In the genomic region with DNA sequence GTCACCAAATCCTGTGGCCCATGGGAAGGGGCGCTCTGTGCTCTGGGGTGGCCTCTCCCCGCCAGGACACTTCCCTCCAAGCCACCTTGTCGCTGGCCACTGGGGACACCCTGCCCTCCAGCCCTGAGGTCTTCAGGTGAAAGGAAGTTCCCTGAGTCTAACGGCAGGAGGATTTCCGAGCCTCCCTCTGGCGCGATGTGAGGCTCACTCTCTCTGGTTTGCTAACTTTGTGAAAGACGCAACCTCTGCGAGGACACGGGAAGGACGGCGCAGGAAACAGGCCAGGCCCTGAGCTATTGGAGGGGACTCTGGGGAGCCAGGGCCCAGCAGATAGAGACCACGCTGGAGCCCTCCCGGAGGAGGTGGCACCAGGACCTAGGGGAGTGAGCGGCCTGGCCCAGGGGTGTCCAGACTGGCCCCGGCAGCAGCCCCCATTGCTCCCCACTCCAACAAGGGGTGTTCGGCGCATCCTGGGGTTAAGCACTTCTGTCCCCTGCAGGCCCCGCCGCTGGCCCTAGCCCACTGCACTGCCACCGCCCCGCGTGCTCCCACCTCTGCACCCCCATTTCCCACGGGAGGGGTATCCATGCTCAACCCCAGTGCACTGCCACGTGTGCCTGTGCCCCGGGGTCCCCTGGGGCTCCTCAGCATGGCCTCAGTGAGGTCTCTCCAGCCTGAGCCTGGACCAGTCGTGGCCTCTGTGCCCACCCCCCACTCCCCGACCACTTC, we compare ENCODE assay signal across 23 cellular contexts.
DNase-seq lines count a peak whose midpoint lies in the region; ATAC-seq and TF ChIP-seq lines count a peak whose summit lies in the region.
"Had no signal": no experiment of that assay in that cellular context is flagged by ENCODE, and none has a peak within 500 bp of the region (broad histone marks: within the 10 kb centered on the region; RNA-seq: fewer than 3 reads in every experiment).

No MANE protein-coding gene starts in this region.

- H3K79me1 ChIP-seq in neuronal stem cell (ENCODE audit: low read depth, low read length) = no peaks in the 10 kb centered on the region

- H3K36me3 Mint-ChIP-seq in endodermal cell (ENCODE audit: low read depth) = no peaks in the 10 kb centered on the region
- no peaks in the 10 kb centered on the region for H3K36me3 Mint-ChIP-seq in activated T-helper 1 cell treated with anti-CD3 and anti-CD28 coated beads, Interleukin-12 subunit alpha, Interleukin-12 subunit beta, Interleukin-2, Interleukin-4 antibody, amounts not matched to agents 30 ng/mL and 10 ng/mL and 1 ng/mL, durations not matched to agents 14 hours and 24 hours and 36 hours (ENCODE audit: low read depth)
- H3K36me3 Mint-ChIP-seq: naive B cell had no signal

- no peak overlapping the region for H3K9ac ChIP-seq in HCT116 (ENCODE audit: low read length)
- H3K9ac ChIP-seq in endodermal cell (ENCODE audit: extremely low read depth, low read length, poor library complexity, severe bottlenecking) = no peak overlapping the region
- H3K9ac ChIP-seq in neuronal stem cell (ENCODE audit: low read depth, low read length, poor library complexity) = no peak overlapping the region
- H3K9ac ChIP-seq: GM23248 had no signal

- no peak overlapping the region for H3K4me3 ChIP-seq in HCT116 (replicated peaks in 1 of 2; ENCODE audit: low read depth in 1 of 2, low read length in 2 of 2)
- H3K4me3 ChIP-seq in endodermal cell (ENCODE audit: low read length) = no peak overlapping the region
- H3K4me3 ChIP-seq in neuronal stem cell (ENCODE audit: low read length in 2 of 2) = peak overlapping the region in 1 of 2 donors; percentile 27
- H3K4me3 ChIP-seq in upper lobe of right lung = no peak overlapping the region
- H3K4me3 ChIP-seq: GM23248, pancreas, SJCRH30, tibial artery had no signal

- H2AK5ac ChIP-seq in neuronal stem cell (ENCODE audit: low read depth, low read length) = peak overlapping the region; percentile 97

- no peak overlapping the region for H2BK15ac ChIP-seq in neuronal stem cell (ENCODE audit: low read length)

- no peak overlapping the region for H3K4me3 Mint-ChIP-seq in endodermal cell
- no peak overlapping the region for H3K4me3 Mint-ChIP-seq in activated T-helper 1 cell treated with anti-CD3 and anti-CD28 coated beads, Interleukin-12 subunit alpha, Interleukin-12 subunit beta, Interleukin-2, Interleukin-4 antibody, amounts not matched to agents 30 ng/mL and 10 ng/mL and 1 ng/mL, durations not matched to agents 14 hours and 24 hours and 36 hours
- H3K4me3 Mint-ChIP-seq: activated naive CD4-positive, alpha-beta T cell treated with anti-CD3 and anti-CD28 coated beads, Interleukin-2, amount 10 ng/mL, durations not matched to agents 7 days and 5 days; activated T-cell treated with anti-CD3 and anti-CD28 coated beads, Interleukin-2, amount 50 U/mL, for 72 hours had no signal

- no peaks in the 10 kb centered on the region for H4K20me1 ChIP-seq in HCT116 (ENCODE audit: insufficient read depth)

- POLR2A ChIA-PET in HCT116 (lab: Charles Lee) = no interaction called here

- H3K36me3 ChIP-seq in HCT116 (ENCODE audit: control insufficient read depth in 1 of 2, insufficient read depth in 2 of 2, low read length in 2 of 2) = no peaks in the 10 kb centered on the region
- no peaks in the 10 kb centered on the region for H3K36me3 ChIP-seq in endodermal cell (ENCODE audit: control insufficient read depth, insufficient read depth, low read length)
- H3K36me3 ChIP-seq in neuronal stem cell (replicated peaks in 1 of 2; ENCODE audit: control insufficient read depth in 2 of 2, insufficient read depth in 2 of 2, low read length in 2 of 2) = no peaks in the 10 kb centered on the region
- H3K36me3 ChIP-seq in upper lobe of right lung = no peaks in the 10 kb centered on the region
- H3K36me3 ChIP-seq: pancreas, SJCRH30 had no signal

- H2BK120ac ChIP-seq in neuronal stem cell (ENCODE audit: low read depth, low read length) = no peak overlapping the region

- peak; percentile 28 for DNase-seq in D341Med (ENCODE audit: low spot score)
- DNase-seq in HCT116 (ENCODE audit: low read depth, low spot score) = no peak
- peak; percentile 45 for DNase-seq in endodermal cell
- no peak for DNase-seq in neuronal stem cell (ENCODE audit: low spot score)
- no peak for DNase-seq in GM03348 (ENCODE audit: low spot score)
- no peak for DNase-seq in activated T-helper 1 cell treated with anti-CD3 and anti-CD28 coated beads, Interleukin-12 subunit alpha, Interleukin-12 subunit beta, Interleukin-2, Interleukin-4 antibody, amounts not matched to agents 30 ng/mL and 10 ng/mL and 1 ng/mL, durations not matched to agents 14 hours and 24 hours and 36 hours (ENCODE audit: low spot score)
- DNase-seq in upper lobe of right lung = no peak
- no peak for DNase-seq in NCI-H1092 treated with DMSO at 0.1 percent for 48 hours (lab: John Stamatoyannopoulos, UW)
- DNase-seq: activated naive CD4-positive, alpha-beta T cell treated with anti-CD3 and anti-CD28 coated beads, Interleukin-2, amount 10 ng/mL, durations not matched to agents 7 days and 5 days; activated T-cell treated with anti-CD3 and anti-CD28 coated beads, Interleukin-2, amount 50 U/mL, for 72 hours; dermis blood vessel endothelial cell; GM23248; Karpas-422; mesendoderm; NCI-H187; NCI-H526 treated with DMSO at 0.1 percent for 48 hours; SJCRH30; stimulated activated naive CD4-positive, alpha-beta T cell treated with Interleukin-2 at 50 U/mL for 16 hours had no signal

- peak overlapping the region; percentile 80 for H3K18ac ChIP-seq in neuronal stem cell (ENCODE audit: low read length)

- H2AFZ ChIP-seq in HCT116 (ENCODE audit: low read depth, low read length, poor library complexity, severe bottlenecking) (no peak overlapping the region), neuronal stem cell (ENCODE audit: low read length) (no peak overlapping the region)
- H2AFZ ChIP-seq: GM23248 had no signal

- H3K4me2 ChIP-seq in HCT116 (ENCODE audit: low read length) (peak overlapping the region; percentile 49), neuronal stem cell (ENCODE audit: insufficient read depth, low read length, poor library complexity, severe bottlenecking) (no peak overlapping the region)

- no peaks in the 10 kb centered on the region for H3K27me3 Mint-ChIP-seq in endodermal cell (ENCODE audit: insufficient read depth)
- H3K27me3 Mint-ChIP-seq in activated T-helper 1 cell treated with anti-CD3 and anti-CD28 coated beads, Interleukin-12 subunit alpha, Interleukin-12 subunit beta, Interleukin-2, Interleukin-4 antibody, amounts not matched to agents 30 ng/mL and 10 ng/mL and 1 ng/mL, durations not matched to agents 14 hours and 24 hours and 36 hours (ENCODE audit: insufficient read depth) = no peaks in the 10 kb centered on the region
- H3K27me3 Mint-ChIP-seq: CD4-positive, CD25-positive, alpha-beta regulatory T cell had no signal

- intact Hi-C loops in HCT116 (cut with micrococcal nuclease) (no loop called here), upper lobe of right lung (cut with DNase I) (no loop called here)
- intact Hi-C loops in activated T-helper 1 cell treated with anti-CD3 and anti-CD28 coated beads, Interleukin-12 subunit alpha, Interleukin-12 subunit beta, Interleukin-2, Interleukin-4 antibody, amounts not matched to agents 30 ng/mL and 10 ng/mL and 1 ng/mL, durations not matched to agents 14 hours and 24 hours and 36 hours (cut with micrococcal nuclease) = loop anchor here (10.0 kb wide), 1 partner anchor 49 kb away; no protein-coding TSS in a partner anchor

- H4K8ac ChIP-seq in neuronal stem cell (ENCODE audit: low read depth, low read length) = no peak overlapping the region

- H3K4ac ChIP-seq in neuronal stem cell (ENCODE audit: low read length) = no peak overlapping the region

- ATAC-seq in HCT116 = no peak
- no peak for ATAC-seq in upper lobe of right lung
- ATAC-seq: activated T-cell treated with anti-CD3 and anti-CD28 coated beads, Interleukin-2, amount 50 U/mL, for 72 hours; sciatic nerve had no signal

- no peaks in the 10 kb centered on the region for H3K79me2 ChIP-seq in HCT116 (ENCODE audit: insufficient read depth, low read length)

- H3K4me1 Mint-ChIP-seq in endodermal cell = no peaks in the 10 kb centered on the region
- no peaks in the 10 kb centered on the region for H3K4me1 Mint-ChIP-seq in activated T-helper 1 cell treated with anti-CD3 and anti-CD28 coated beads, Interleukin-12 subunit alpha, Interleukin-12 subunit beta, Interleukin-2, Interleukin-4 antibody, amounts not matched to agents 30 ng/mL and 10 ng/mL and 1 ng/mL, durations not matched to agents 14 hours and 24 hours and 36 hours (ENCODE audit: low read depth)
- H3K4me1 Mint-ChIP-seq: activated naive CD4-positive, alpha-beta T cell treated with anti-CD3 and anti-CD28 coated beads, Interleukin-2, amount 10 ng/mL, durations not matched to agents 7 days and 5 days had no signal

- no peaks in the 10 kb centered on the region for H3K9me3 Mint-ChIP-seq in endodermal cell
- H3K9me3 Mint-ChIP-seq in activated T-helper 1 cell treated with anti-CD3 and anti-CD28 coated beads, Interleukin-12 subunit alpha, Interleukin-12 subunit beta, Interleukin-2, Interleukin-4 antibody, amounts not matched to agents 30 ng/mL and 10 ng/mL and 1 ng/mL, durations not matched to agents 14 hours and 24 hours and 36 hours = peaks cover 2% of the 10 kb centered on the region
- H3K9me3 Mint-ChIP-seq: activated naive CD4-positive, alpha-beta T cell treated with anti-CD3 and anti-CD28 coated beads, Interleukin-2, amount 10 ng/mL, durations not matched to agents 7 days and 5 days had no signal

- H3K27ac Mint-ChIP-seq in endodermal cell = peak overlapping the region; percentile 39
- H3K27ac Mint-ChIP-seq in activated T-helper 1 cell treated with anti-CD3 and anti-CD28 coated beads, Interleukin-12 subunit alpha, Interleukin-12 subunit beta, Interleukin-2, Interleukin-4 antibody, amounts not matched to agents 30 ng/mL and 10 ng/mL and 1 ng/mL, durations not matched to agents 14 hours and 24 hours and 36 hours = no peak overlapping the region
- H3K27ac Mint-ChIP-seq: activated naive CD4-positive, alpha-beta T cell treated with anti-CD3 and anti-CD28 coated beads, Interleukin-2, amount 10 ng/mL, durations not matched to agents 7 days and 5 days; activated T-cell treated with anti-CD3 and anti-CD28 coated beads, Interleukin-2, amount 50 U/mL, for 72 hours had no signal

- no peak overlapping the region for H2BK12ac ChIP-seq in neuronal stem cell (ENCODE audit: low read length)

- H3K9me3 ChIP-seq in HCT116 (ENCODE audit: control insufficient read depth in 1 of 2, insufficient read depth in 1 of 2, low read depth in 1 of 2, low read length in 2 of 2) (no peaks in the 10 kb centered on the region), endodermal cell (ENCODE audit: control insufficient read depth, low read length) (no peaks in the 10 kb centered on the region), neuronal stem cell (replicated peaks in 1 of 2; ENCODE audit: control insufficient read depth in 2 of 2, insufficient read depth in 1 of 2, low read depth in 1 of 2, low read length in 2 of 2) (peaks cover 0 to 2% of the 10 kb centered on the region in 2 donors), upper lobe of right lung (no peaks in the 10 kb centered on the region)
- H3K9me3 ChIP-seq: pancreas, SJCRH30 had no signal

- BruUV-seq in HCT116 (replicated peaks; lab: Mats Ljungman, UMichigan) = no TSS peak

- WGBS in endodermal cell (ENCODE audit: insufficient coverage in 1 of 2, insufficient read length in 1 of 2), 2 experiments = 89 to 90% methylated on average over 26 to 28 of the region's 28 CpGs
- no CpG with 5 or more reads among the region's 28 CpGs for WGBS in neuronal stem cell (ENCODE audit: extremely low coverage in 2 of 2, insufficient read length in 2 of 2, insufficient replicate concordance in 1 of 2), 2 donors

- no peaks in the 10 kb centered on the region for H3K9me2 ChIP-seq in HCT116 (ENCODE audit: insufficient read depth)

- H2BK5ac ChIP-seq in neuronal stem cell (ENCODE audit: low read length) = peak overlapping the region; percentile 6

- RAD21 ChIA-PET in HCT116 (lab: Charles Lee; ENCODE audit: low non-redundant PET in 1 of 2, low total read pairs in 2 of 2, uncharacterized antibody in 2 of 2, unreplicated experiment in 2 of 2) = no interaction called here

- TF ChIP-seq RAD21 in HCT116 (IDR thresholded peaks at IDR 0.05; ENCODE audit: low read depth) = no peak

- H3K27me3 ChIP-seq in HCT116 (ENCODE audit: insufficient read depth, low read length) (no peaks in the 10 kb centered on the region), endodermal cell (ENCODE audit: control insufficient read depth, insufficient read depth, low read length, poor library complexity, severe bottlenecking) (no peaks in the 10 kb centered on the region), neuronal stem cell (ENCODE audit: control insufficient read depth in 3 of 3, insufficient read depth in 3 of 3, low read depth in 1 of 3, low read length in 3 of 3) (peaks cover 0 to 28% (median 4%) of the 10 kb centered on the region in 3 experiments), upper lobe of right lung (no peaks in the 10 kb centered on the region)
- H3K27me3 ChIP-seq: pancreas, SJCRH30, tibial artery had no signal

- no peak overlapping the region for H4K91ac ChIP-seq in neuronal stem cell (ENCODE audit: low read depth, low read length, poor library complexity)

- CTCF ChIA-PET in HCT116 (lab: Charles Lee) = no interaction called here

- H3K4me1 ChIP-seq in HCT116 (ENCODE audit: control insufficient read depth in 1 of 2, insufficient read depth in 2 of 2, low read length in 2 of 2) (peaks cover 26 to 40% of the 10 kb centered on the region in 2 experiments), endodermal cell (ENCODE audit: control insufficient read depth, insufficient read depth, low read length) (no peaks in the 10 kb centered on the region), neuronal stem cell (ENCODE audit: control insufficient read depth in 2 of 2, insufficient read depth in 1 of 2, low read depth in 1 of 2, low read length in 2 of 2) (peaks cover 0 to 8% of the 10 kb centered on the region in 2 donors), upper lobe of right lung (no peaks in the 10 kb centered on the region)
- H3K4me1 ChIP-seq: pancreas, SJCRH30 had no signal

- H3K23ac ChIP-seq in neuronal stem cell (ENCODE audit: low read depth, low read length, poor library complexity) = no peak overlapping the region

- H3K27ac ChIP-seq in HCT116 (ENCODE audit: low read depth, low read length) (peak overlapping the region; percentile 25; the same call in 1 of the 2 replicates), endodermal cell (ENCODE audit: low read depth, low read length) (no peak overlapping the region), neuronal stem cell (replicated peaks; ENCODE audit: low read length) (no peak overlapping the region), upper lobe of right lung (no peak overlapping the region)
- H3K27ac ChIP-seq: GM23248, pancreas, SJCRH30, tibial artery had no signal

- no peak for TF ChIP-seq CTCF in HCT116 (IDR thresholded peaks at IDR 0.05 in 2 of 3, conservative IDR thresholded peaks at IDR 0.05 in 1 of 3; ENCODE audit: borderline replicate concordance in 1 of 3, insufficient read depth in 1 of 3, low read depth in 2 of 3, low read length in 2 of 3)
- TF ChIP-seq CTCF in endodermal cell (conservative IDR thresholded peaks at IDR 0.05) = no peak
- no peak for TF ChIP-seq CTCF in upper lobe of right lung (IDR thresholded peaks at IDR 0.05)

- no peak for TF ChIP-seq POLR2A in HCT116 (IDR thresholded peaks at IDR 0.05; ENCODE audit: borderline replicate concordance, extremely low read depth, insufficient read depth, insufficient read length)

- peak overlapping the region; percentile 56 for H3K14ac ChIP-seq in neuronal stem cell (ENCODE audit: low read length)

Comparison
In these comparisons a context has a peak if more than half of its experiments do, and no peak if none do; other contexts are left out.
1. DNase-seq: peak in D341Med (single experiment) and endodermal cell (single experiment); none in HCT116 (single experiment), neuronal stem cell (single experiment), GM03348 (single experiment), activated T-helper 1 cell treated with anti-CD3 and anti-CD28 coated beads, Interleukin-12 subunit alpha, Interleukin-12 subunit beta, Interleukin-2, Interleukin-4 antibody, amounts not matched to agents 30 ng/mL and 10 ng/mL and 1 ng/mL, durations not matched to agents 14 hours and 24 hours and 36 hours (single experiment), upper lobe of right lung (single experiment) and NCI-H1092 treated with DMSO at 0.1 percent for 48 hours (single experiment).